Comparison of ENCODE assay signal across 8 cellular contexts in the genomic region with DNA sequence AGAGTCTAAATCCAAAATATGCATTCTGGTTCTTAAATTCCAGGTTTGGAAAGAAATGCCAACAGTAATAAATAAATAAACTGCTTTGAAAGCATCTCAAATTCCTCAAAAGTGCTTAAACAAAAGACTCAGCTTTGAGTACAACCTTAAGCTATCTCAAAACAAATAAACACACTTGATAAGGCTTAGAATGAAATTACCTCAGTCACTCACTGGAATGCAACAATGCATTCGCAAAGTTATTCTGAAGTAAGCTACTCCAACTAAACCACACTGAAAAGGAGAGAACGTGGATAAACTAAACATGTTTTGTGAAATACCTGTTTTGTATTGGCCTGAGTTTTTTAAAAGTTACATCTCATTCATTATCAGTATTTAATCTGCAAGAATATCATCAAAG. TPM values are rescaled to one million over a fixed set of nuclear protein-coding genes. Genes with fewer than 3 reads are reported as not detected.
DNase-seq lines count a peak whose midpoint lies in the region; ATAC-seq, FAIRE-seq and TF ChIP-seq lines count a peak whose summit lies in the region.

No MANE protein-coding gene starts in this region.

- H4K20me1 ChIP-seq in K562 (replicated peaks; ENCODE audit: control insufficient read depth, insufficient read depth, low read length), result no peaks in the 10 kb centered on the region

- H3K36me3 Mint-ChIP-seq in stimulated activated naive CD8-positive, alpha-beta T cell treated with anti-CD3 and anti-CD28 coated beads, Interleukin-15, Interleukin-2, amounts not matched to agents 100 ng/mL and 50 ng/mL, for 24 hours (ENCODE audit: low read depth), result peaks cover 12% of the 10 kb centered on the region
- H3K36me3 Mint-ChIP-seq in memory B cell, result no peaks in the 10 kb centered on the region

- H3K4me1 Mint-ChIP-seq in stimulated activated naive CD8-positive, alpha-beta T cell treated with anti-CD3 and anti-CD28 coated beads, Interleukin-15, Interleukin-2, amounts not matched to agents 100 ng/mL and 50 ng/mL, for 24 hours (ENCODE audit: low read depth), result peaks cover 16% of the 10 kb centered on the region
- peaks cover 13% of the 10 kb centered on the region for H3K4me1 Mint-ChIP-seq in memory B cell

- H3K79me2 ChIP-seq in K562 (ENCODE audit: control insufficient read depth, insufficient read depth, low read length), result peaks cover 47% of the 10 kb centered on the region

- no peak overlapping the region for H2AFZ ChIP-seq in K562 (ENCODE audit: low read depth, low read length)

- WGBS in K562 (ENCODE audit: insufficient coverage, low coverage, missing lambda C conversion rate), result 0% methylated on average over 2 of the region's 2 CpGs

- no peak for DNase-seq in stimulated activated naive CD8-positive, alpha-beta T cell treated with anti-CD3 and anti-CD28 coated beads, Interleukin-15, Interleukin-2, amounts not matched to agents 100 U/mL and 50 U/mL, for 24 hours
- DNase-seq in K562 (ENCODE audit: extremely low read depth in 1 of 4, low spot score in 3 of 4) (no peak), memory B cell (ENCODE audit: low spot score in 2 of 2) (no peak), cerebellar nuclear complex (lab: John Stamatoyannopoulos, UW) (no peak), GM19238 (ENCODE audit: insufficient read length, low spot score) (no peak), substantia nigra (lab: John Stamatoyannopoulos, UW) (no peak)

- CTCF ChIA-PET in K562 (lab: Yijun Ruan, JAX; ENCODE audit: low intra/inter-chr PET ratio), result no interaction called here

- H3K4me3 ChIP-seq in K562, result peak overlapping the region; percentile 84

- POLR2A ChIA-PET in K562 (lab: Yijun Ruan, JAX), result interaction anchor here (0.9 to 1.4 kb wide), 3 partner anchors 9 to 13 kb away, joined by 4 to 7 read pairs (median 6); no protein-coding TSS in a partner anchor

- peaks cover 9 to 25% of the 10 kb centered on the region in 2 experiments for H3K4me1 ChIP-seq in K562 (replicated peaks in 1 of 2; ENCODE audit: control insufficient read depth in 2 of 2, insufficient read depth in 2 of 2, low read length in 2 of 2)

- no peak for TF ChIP-seq CTCF in K562 (IDR thresholded peaks at IDR 0.05 in 2 of 3, conservative IDR thresholded peaks at IDR 0.05 in 1 of 3; ENCODE audit: insufficient read depth in 2 of 3, low read depth in 1 of 3, low read length in 3 of 3)

- H3K27ac ChIP-seq in K562 (ENCODE audit: extremely low read depth, low read depth, low read length), result peak overlapping the region; percentile 81; the same call in 1 of the 3 replicates
- no peak overlapping the region for H3K27ac ChIP-seq in substantia nigra (ENCODE audit: low read depth, low read length, poor library complexity, severe bottlenecking)

- ATAC-seq in stimulated activated naive CD8-positive, alpha-beta T cell treated with anti-CD3 and anti-CD28 coated beads, Interleukin-15, Interleukin-2, amounts not matched to agents 100 U/mL and 50 U/mL, for 24 hours, result no peak
- no peak for ATAC-seq in K562
- ATAC-seq in memory B cell (ENCODE audit: low read depth), result no peak
- ATAC-seq in HG03378 (IDR thresholded peaks at IDR 0.05; ENCODE audit: unreplicated experiment), result no peak

- peak overlapping the region; percentile 95 for H3K4me3 Mint-ChIP-seq in stimulated activated naive CD8-positive, alpha-beta T cell treated with anti-CD3 and anti-CD28 coated beads, Interleukin-15, Interleukin-2, amounts not matched to agents 100 ng/mL and 50 ng/mL, for 24 hours
- peak overlapping the region; percentile 86 for H3K4me3 Mint-ChIP-seq in memory B cell

- H3K9me3 ChIP-seq in K562 (replicated peaks; ENCODE audit: control insufficient read depth, insufficient read depth, low read depth, low read length), result no peaks in the 10 kb centered on the region

- no peak for TF ChIP-seq POLR2A in K562 (conservative IDR thresholded peaks at IDR 0.05)

- no peaks in the 10 kb centered on the region for H3K27me3 ChIP-seq in K562 (ENCODE audit: control insufficient read depth in 2 of 2, insufficient read depth in 2 of 2, low read length in 2 of 2)

- no peak for FAIRE-seq in K562 (lab: Jason Lieb, UNC)

- no TSS peak for BruUV-seq in K562 (replicated peaks; lab: Mats Ljungman, UMichigan)

- H3K9me3 Mint-ChIP-seq in stimulated activated naive CD8-positive, alpha-beta T cell treated with anti-CD3 and anti-CD28 coated beads, Interleukin-15, Interleukin-2, amounts not matched to agents 100 ng/mL and 50 ng/mL, for 24 hours, result no peaks in the 10 kb centered on the region
- H3K9me3 Mint-ChIP-seq in memory B cell, result no peaks in the 10 kb centered on the region

- no peak for TF ChIP-seq EP300 in K562 (IDR thresholded peaks at IDR 0.05; ENCODE audit: low read length)

- no peaks in the 10 kb centered on the region for H3K9me1 ChIP-seq in K562 (ENCODE audit: control insufficient read depth, insufficient read depth, low read length)

- H3K27ac Mint-ChIP-seq in stimulated activated naive CD8-positive, alpha-beta T cell treated with anti-CD3 and anti-CD28 coated beads, Interleukin-15, Interleukin-2, amounts not matched to agents 100 ng/mL and 50 ng/mL, for 24 hours, result no peak overlapping the region
- H3K27ac Mint-ChIP-seq in memory B cell, result peak overlapping the region; percentile 76

- H3K4me2 ChIP-seq in K562 (ENCODE audit: insufficient read depth, low read length), result peak overlapping the region; percentile 85

- peak overlapping the region in 1 of 2 experiments; percentile 67; a peak in 2 of 4 replicates for H3K9ac ChIP-seq in K562 (ENCODE audit: insufficient read depth in 1 of 2, low read depth in 2 of 2, low read length in 2 of 2)

- H3K36me3 ChIP-seq in K562 (ENCODE audit: control insufficient read depth, insufficient read depth, low read length), result peaks cover 9% of the 10 kb centered on the region; the same call in 1 of the 3 replicates

- intact Hi-C loops in K562 (cut with micrococcal nuclease), result loop anchor here (5.0 kb wide), 2 partner anchors 36 to 76 kb away; a partner anchor contains a TSS

- in situ Hi-C loops in K562 (cut with MboI), result no loop called here

- H3K27me3 Mint-ChIP-seq in stimulated activated naive CD8-positive, alpha-beta T cell treated with anti-CD3 and anti-CD28 coated beads, Interleukin-15, Interleukin-2, amounts not matched to agents 100 ng/mL and 50 ng/mL, for 24 hours, result no peaks in the 10 kb centered on the region
- H3K27me3 Mint-ChIP-seq in memory B cell, result no peaks in the 10 kb centered on the region

- TF ChIP-seq RAD21 in K562 (CRISPR knock-in tag; conservative IDR thresholded peaks at IDR 0.05 in 1 of 2, IDR thresholded peaks at IDR 0.05 in 1 of 2), result no peak

TF ChIP-seq in K562, 482 proteins besides CTCF, POLR2A, EP300 and RAD21:
- TF ChIP-seq CBX5 (IDR thresholded peaks at IDR 0.05; ENCODE audit: borderline replicate concordance, low read depth) (no peak), KHSRP (IDR thresholded peaks at IDR 0.05) (0 out of 2 replicates have a peak, but pooled peaks have one; percentile 14)

RNA-seq across cellular contexts. Expression of a gene that starts 1.2 kb away (rescaled TPM):
- total RNA-seq in K562 (2011; cell fraction: chromatin; rRNA removed; ENCODE audit: low replicate concordance), result 4.0 and 11.1 TPM in 2 replicates
- total RNA-seq in K562 (2011; cell fraction: nucleolus; rRNA removed), result 5.8 and 5.9 TPM in 2 replicates
- total RNA-seq in K562 (2011; cell fraction: nucleoplasm; rRNA removed), result 8.5 and 14.4 TPM in 2 replicates
- 6.8 and 9.6 TPM in 2 replicates for total RNA-seq in K562 (2014; rRNA removed)
- total RNA-seq in K562 (2014; rRNA removed; fragmentation: Illumina TruSeq; extraction: Trizol), result 21.0 and 25.0 TPM in 2 replicates
- total RNA-seq in K562 (2015; rRNA removed; fragmentation: Illumina TruSeq; extraction: Trizol), result 17.1 and 18.4 TPM in 2 replicates
- total RNA-seq in K562 (2021), result 15.6 and 17.2 TPM in 2 replicates
- polyA plus RNA-seq in K562 (2011; rRNA removed), result 24.2 and 28.3 TPM in 2 replicates
- polyA plus RNA-seq in K562 (2011; cell fraction: cytosol; rRNA removed), result 25.5 and 33.2 TPM in 2 replicates
- polyA plus RNA-seq in K562 (2011; cell fraction: nucleus; rRNA removed), result 6.9 and 8.4 TPM in 2 replicates
- polyA plus RNA-seq in K562 (2012), result 18.4 and 29.0 TPM in 2 replicates
- 25.4 and 35.7 TPM in 2 replicates for polyA plus RNA-seq in K562 (2014; fragmentation: Illumina TruSeq; extraction: Trizol)
- polyA plus RNA-seq in K562 (2014; fragmentation: Nextera tagmentation; extraction: Ambion mirVana), result 10 to 100 TPM; 22.0 to 26.9 TPM
- 19.7 and 24.6 TPM in 2 replicates for polyA plus RNA-seq in K562 (2014; rRNA removed)
- polyA minus RNA-seq in K562 (2011; rRNA and poly(A)+ RNA removed), result 10.8 and 11.2 TPM in 2 replicates
- 6.6 and 7.7 TPM in 2 replicates for polyA minus RNA-seq in K562 (2011; cell fraction: cytosol; rRNA and poly(A)+ RNA removed)
- polyA minus RNA-seq in K562 (2011; cell fraction: nucleus; rRNA and poly(A)+ RNA removed), result 2.2 and 4.0 TPM in 2 replicates
